In the genomic region with DNA sequence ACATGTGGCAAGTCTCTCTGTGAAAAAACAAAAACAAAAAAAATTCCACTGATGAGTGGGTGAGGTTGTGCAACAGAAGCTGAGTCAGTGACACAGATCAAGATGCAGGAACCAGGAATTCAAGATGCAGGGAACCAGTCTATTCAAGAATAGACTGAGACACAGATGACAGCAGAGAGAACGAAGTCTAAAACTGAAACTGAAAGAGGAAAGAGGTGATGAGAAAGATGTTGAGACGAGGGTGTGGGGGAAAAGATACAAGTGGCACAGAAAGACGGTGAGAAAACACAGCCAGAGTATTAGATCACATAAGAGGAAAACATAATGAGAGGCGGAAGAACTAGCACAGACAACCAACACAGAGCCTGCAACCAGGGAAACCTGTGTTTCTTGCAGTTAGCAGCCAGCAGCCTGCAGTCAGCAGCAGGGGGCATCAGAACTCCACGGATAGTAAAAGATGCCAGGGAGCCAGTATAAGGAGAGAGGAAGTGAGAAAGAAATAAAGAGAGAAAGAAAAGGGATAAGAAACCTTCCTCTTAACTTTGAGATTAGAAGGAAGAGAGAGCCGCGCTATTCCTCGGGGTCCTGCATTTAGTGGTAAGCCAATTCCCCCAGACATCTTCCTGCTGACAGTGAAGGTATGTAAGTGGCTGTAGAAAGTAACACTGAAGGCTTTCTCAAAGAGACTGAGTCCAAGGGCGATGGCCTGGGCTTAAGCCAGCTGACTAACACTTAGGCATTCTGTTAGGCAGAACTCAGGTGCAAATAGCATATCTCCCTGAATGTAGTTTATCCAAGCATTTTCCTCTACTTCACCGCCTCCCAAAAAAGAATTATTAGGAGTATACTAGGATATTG, we compare ENCODE assay signal across 8 cellular contexts.
DNase-seq lines count a peak whose midpoint lies in the region; ATAC-seq and TF ChIP-seq lines count a peak whose summit lies in the region.

No MANE protein-coding gene starts in this region.

- H3K9me2 ChIP-seq in SU-DHL-6 (replicated peaks; ENCODE audit: insufficient read depth, low read length): no peaks in the 10 kb centered on the region

- peak overlapping the region; percentile 42 for H3K4me3 ChIP-seq in NB4 (ENCODE audit: low read depth, low read length)
- H3K4me3 ChIP-seq in SU-DHL-6 (ENCODE audit: insufficient read depth, low read length, poor library complexity, severe bottlenecking): no peak overlapping the region
- peak overlapping the region; percentile 35 to 49 for H3K4me3 ChIP-seq in right atrium auricular region

- H3K27me3 ChIP-seq in SU-DHL-6 (ENCODE audit: low read length): no peaks in the 10 kb centered on the region
- H3K27me3 ChIP-seq in right atrium auricular region: no peaks in the 10 kb centered on the region

- no peak overlapping the region for H2AFZ ChIP-seq in SU-DHL-6 (ENCODE audit: low read depth, low read length, severe bottlenecking)

- H3K9me3 ChIP-seq in SU-DHL-6 (ENCODE audit: insufficient read depth, low read length) (no peaks in the 10 kb centered on the region), right atrium auricular region (no peaks in the 10 kb centered on the region)

- ATAC-seq in HG02588 (IDR thresholded peaks at IDR 0.05; ENCODE audit: unreplicated experiment): peak; percentile 72

- TF ChIP-seq CTCF in GM12874 (IDR thresholded peaks at IDR 0.05; ENCODE audit: insufficient read depth, low read depth, low read length) (peak; percentile 81), NB4 (IDR thresholded peaks at IDR 0.05; ENCODE audit: low read depth, low read length) (peak; percentile 88), SU-DHL-6 (IDR thresholded peaks at IDR 0.05; ENCODE audit: insufficient read depth, low read length, poor library complexity, severe bottlenecking) (peak; percentile 44), right atrium auricular region (IDR thresholded peaks at IDR 0.05) (peak; percentile 45 to 89)

- no peaks in the 10 kb centered on the region for H3K36me3 ChIP-seq in SU-DHL-6 (ENCODE audit: low read length)
- H3K36me3 ChIP-seq in right atrium auricular region: no peaks in the 10 kb centered on the region

- H3K9ac ChIP-seq in SU-DHL-6 (ENCODE audit: low read length): no peak overlapping the region

- H3K4me2 ChIP-seq in SU-DHL-6 (ENCODE audit: low read depth, low read length, poor library complexity, severe bottlenecking): peak overlapping the region; percentile 8

- no peaks in the 10 kb centered on the region for H3F3A ChIP-seq in SU-DHL-6 (ENCODE audit: insufficient read depth)

- H3K27ac ChIP-seq in SU-DHL-6 (ENCODE audit: low read depth, low read length) (no peak overlapping the region), right atrium auricular region (peak overlapping the region; percentile 52 to 56)

- peak; percentile 75 for DNase-seq in NB4 (ENCODE audit: low read depth)
- peak in 54 of 56 donors; percentile 22 to 93 (median 73) for DNase-seq in amygdala (lab: John Stamatoyannopoulos, UW)
- peak; percentile 79 for DNase-seq in right atrium auricular region (ENCODE audit: low spot score)
- peak; percentile 20 for DNase-seq in pulmonary artery endothelial cell (ENCODE audit: low read depth, low spot score)
- DNase-seq in cortex of kidney (lab: John Stamatoyannopoulos, UW): no peak

- H3K4me1 ChIP-seq in right atrium auricular region: peaks cover 0 to 25% of the 10 kb centered on the region in 2 donors

- no peaks in the 10 kb centered on the region for H4K20me1 ChIP-seq in SU-DHL-6 (ENCODE audit: low read depth, low read length)

- TF ChIP-seq POLR2A in NB4 (IDR thresholded peaks at IDR 0.05; ENCODE audit: extremely low read depth, insufficient read length): no peak

- no peaks in the 10 kb centered on the region for H3K79me2 ChIP-seq in SU-DHL-6 (ENCODE audit: insufficient read depth, low read length)
